ENCODE assay signal across 22 cellular contexts in genomic region chr1:93056649-93057048, GRCh38. TPM values are rescaled to one million over a fixed set of nuclear protein-coding genes. Genes with fewer than 3 reads are reported as not detected.
DNase-seq lines count a peak whose midpoint lies in the region; ATAC-seq, FAIRE-seq and TF ChIP-seq lines count a peak whose summit lies in the region.
"Had no signal": no experiment of that assay in that cellular context is flagged by ENCODE, and none has a peak within 500 bp of the region (broad histone marks: within the 10 kb centered on the region; RNA-seq: fewer than 3 reads in every experiment).

No MANE protein-coding gene starts in this region.

- H3K18ac ChIP-seq in IMR-90 (ENCODE audit: low read depth, low read length) (no peak overlapping the region), H1 (ENCODE audit: extremely low read depth, low read length) (no peak overlapping the region)

- H3K27me3 ChIP-seq in IMR-90 (ENCODE audit: control insufficient read depth, insufficient read depth, low read length) (peaks cover 8% of the 10 kb centered on the region), H1 (replicated peaks in 1 of 4; ENCODE audit: control insufficient read depth in 3 of 4, extremely low read depth in 1 of 4, insufficient read depth in 3 of 4, low read length in 3 of 4) (no peaks in the 10 kb centered on the region), MM.1S (replicated peaks; ENCODE audit: insufficient read depth, low read length) (no peaks in the 10 kb centered on the region)
- H3K27me3 ChIP-seq: BE2C, BLaER1 had no signal

- H3K4ac ChIP-seq in IMR-90 (ENCODE audit: low read depth, low read length) (no peak overlapping the region), H1 (replicated peaks; ENCODE audit: insufficient read length, low read depth, low read length) (no peak overlapping the region)

- no peak overlapping the region for H3K4me2 ChIP-seq in IMR-90 (ENCODE audit: low read depth, low read length)
- no peak overlapping the region for H3K4me2 ChIP-seq in H1 (ENCODE audit: insufficient read depth in 1 of 2, low read depth in 2 of 2, low read length in 2 of 2)
- no peak overlapping the region for H3K4me2 ChIP-seq in MM.1S (ENCODE audit: low read depth, low read length)
- H3K4me2 ChIP-seq: BLaER1 had no signal

- H3K4me1 ChIP-seq in IMR-90 (ENCODE audit: control insufficient read depth, insufficient read depth, low read length) (no peaks in the 10 kb centered on the region), H1 (replicated peaks in 1 of 4; ENCODE audit: control insufficient read depth in 3 of 4, insufficient read depth in 4 of 4, low read length in 3 of 4) (no peaks in the 10 kb centered on the region), MM.1S (ENCODE audit: low read length) (no peaks in the 10 kb centered on the region)
- H3K4me1 ChIP-seq: BE2C, BLaER1 had no signal

- H3K27ac ChIP-seq in IMR-90 (ENCODE audit: insufficient read depth, low read length) (no peak overlapping the region), H1 (ENCODE audit: low read depth, low read length) (no peak overlapping the region), MM.1S (ENCODE audit: low read length) (no peak overlapping the region)
- H3K27ac ChIP-seq: BLaER1 had no signal

- no peak overlapping the region for H3K56ac ChIP-seq in IMR-90 (ENCODE audit: extremely low read depth, insufficient read depth, low read length)
- no peak overlapping the region for H3K56ac ChIP-seq in H1 (replicated peaks; ENCODE audit: insufficient read length, low read depth, low read length)

- H2BK20ac ChIP-seq in IMR-90 (ENCODE audit: low read depth, low read length) (no peak overlapping the region), H1 (ENCODE audit: low read length) (no peak overlapping the region)

- H3K36me3 ChIP-seq in IMR-90 (ENCODE audit: control insufficient read depth, insufficient read depth, low read length) (no peaks in the 10 kb centered on the region), H1 (ENCODE audit: control insufficient read depth in 2 of 4, insufficient read depth in 4 of 4, low read length in 3 of 4) (no peaks in the 10 kb centered on the region), MM.1S (replicated peaks; ENCODE audit: insufficient read depth, low read length) (no peaks in the 10 kb centered on the region)
- H3K36me3 ChIP-seq: BE2C, BLaER1 had no signal

- H2BK5ac ChIP-seq in IMR-90 (ENCODE audit: low read depth, low read length, poor library complexity, severe bottlenecking) (no peak overlapping the region), H1 (ENCODE audit: low read depth, low read length) (no peak overlapping the region)

- H3K9me1 ChIP-seq in IMR-90 (ENCODE audit: insufficient read depth, low read length) = no peaks in the 10 kb centered on the region

- H3K9me2 ChIP-seq in MM.1S (replicated peaks; ENCODE audit: insufficient read depth, low read length) = no peaks in the 10 kb centered on the region

- no peak overlapping the region for H2BK15ac ChIP-seq in IMR-90 (ENCODE audit: low read depth, low read length)
- no peak overlapping the region for H2BK15ac ChIP-seq in H1 (ENCODE audit: low read length)

- TF ChIP-seq CTCF in IMR-90 (conservative IDR thresholded peaks at IDR 0.05; ENCODE audit: low read depth, low read length) = no peak
- TF ChIP-seq CTCF in H1 (IDR thresholded peaks at IDR 0.05; ENCODE audit: control extremely low read depth in 1 of 3, insufficient read depth in 1 of 3, low read depth in 1 of 3, low read length in 3 of 3) = no peak
- TF ChIP-seq CTCF in MM.1S (IDR thresholded peaks at IDR 0.05; ENCODE audit: low read length) = no peak

- no peak overlapping the region for H2BK12ac ChIP-seq in H1 (ENCODE audit: low read depth, low read length)

- H3K9me3 ChIP-seq in IMR-90 (ENCODE audit: control insufficient read depth, insufficient read depth, low read length) = no peaks in the 10 kb centered on the region
- H3K9me3 ChIP-seq in H1 (ENCODE audit: insufficient read depth in 2 of 2, low read depth in 1 of 2, low read length in 1 of 2) = no peaks in the 10 kb centered on the region
- H3K9me3 ChIP-seq in MM.1S (replicated peaks; ENCODE audit: insufficient read depth, low read length) = no peaks in the 10 kb centered on the region
- H3K9me3 ChIP-seq: BE2C, BLaER1 had no signal

- H3K79me1 ChIP-seq in IMR-90 (ENCODE audit: low read depth in 1 of 2, low read length in 2 of 2) = no peaks in the 10 kb centered on the region
- H3K79me1 ChIP-seq in H1 (ENCODE audit: low read depth, low read length) = no peaks in the 10 kb centered on the region

- H4K91ac ChIP-seq in IMR-90 (ENCODE audit: insufficient read depth, low read depth, low read length) (no peak overlapping the region), H1 (replicated peaks; ENCODE audit: insufficient read length, low read length) (no peak overlapping the region)

- H4K8ac ChIP-seq in IMR-90 (ENCODE audit: low read depth in 2 of 2, low read length in 2 of 2) (no peak overlapping the region), H1 (ENCODE audit: extremely low read depth, insufficient read depth, low read length) (no peak overlapping the region)

- POLR2A ChIA-PET in IMR-90 (lab: Charles Lee; ENCODE audit: unreplicated experiment) = no interaction called here
- POLR2A ChIA-PET in H1 (lab: Charles Lee; ENCODE audit: partially characterized antibody) = no interaction called here

- H3K4me3 ChIP-seq in IMR-90 (ENCODE audit: insufficient read depth, low read depth, low read length) (no peak overlapping the region), H1 (ENCODE audit: extremely low read depth in 1 of 4, insufficient read depth in 2 of 4, low read depth in 3 of 4, low read length in 4 of 4) (no peak overlapping the region), MM.1S (ENCODE audit: low read length) (no peak overlapping the region)
- H3K4me3 ChIP-seq: BLaER1, GM12878 had no signal

- dilution Hi-C loops in IMR-90 (cut with HindIII; ENCODE audit: low sequenced_read_pairs, unreplicated experiment) = no loop called here

- H4K20me1 ChIP-seq in IMR-90 (ENCODE audit: insufficient read depth, low read length) (no peaks in the 10 kb centered on the region), H1 (replicated peaks in 1 of 2; ENCODE audit: control insufficient read depth in 1 of 2, insufficient read depth in 2 of 2, low read length in 2 of 2) (peaks cover 2% of the 10 kb centered on the region in 2 experiments), MM.1S (ENCODE audit: insufficient read depth, low read length) (no peaks in the 10 kb centered on the region)
- H4K20me1 ChIP-seq: BLaER1 had no signal

- in situ Hi-C loops in IMR-90 (cut with MboI; ENCODE audit: low sequenced_read_pairs) = no loop called here

- H2AK5ac ChIP-seq in IMR-90 (ENCODE audit: low read depth, low read length) (no peak overlapping the region), H1 (ENCODE audit: low read depth, low read length) (no peak overlapping the region)

- H2AFZ ChIP-seq in IMR-90 (replicated peaks; ENCODE audit: low read length, poor library complexity) (no peak overlapping the region), H1 (ENCODE audit: low read length) (no peak overlapping the region), MM.1S (ENCODE audit: low read length) (no peak overlapping the region)

- H3K79me2 ChIP-seq in H1 (ENCODE audit: control insufficient read depth in 1 of 2, insufficient read depth in 2 of 2, low read length in 2 of 2) = no peaks in the 10 kb centered on the region
- H3K79me2 ChIP-seq in MM.1S (ENCODE audit: low read length) = no peaks in the 10 kb centered on the region

- H2AK9ac ChIP-seq in IMR-90 (replicated peaks; ENCODE audit: low read depth, low read length, poor library complexity) = no peak overlapping the region

- CTCF ChIA-PET in IMR-90 (lab: Yijun Ruan, JAX) (interaction anchor here (0.9 kb wide), 1 partner anchor 8 kb away, joined by 3 read pairs; no protein-coding TSS in a partner anchor), H1 (lab: Charles Lee; ENCODE audit: partially characterized antibody) (interaction anchor here (0.6 to 2.1 kb wide), 8 partner anchors 10 to 470 kb away, joined by 3 to 7 read pairs (median 4); no protein-coding TSS in a partner anchor)

- no peak for TF ChIP-seq RAD21 in IMR-90 (IDR thresholded peaks at IDR 0.05; ENCODE audit: low read length)
- no peak for TF ChIP-seq RAD21 in H1 (IDR thresholded peaks at IDR 0.05 in 1 of 2, conservative IDR thresholded peaks at IDR 0.05 in 1 of 2; ENCODE audit: low read depth in 2 of 2, low read length in 2 of 2)

- H4K5ac ChIP-seq in IMR-90 (ENCODE audit: low read depth, low read length) (no peak overlapping the region), H1 (ENCODE audit: insufficient read length, low read depth, low read length) (no peak overlapping the region)

- no peak for TF ChIP-seq POLR2A in IMR-90 (IDR thresholded peaks at IDR 0.05; ENCODE audit: low read depth, low read length)
- TF ChIP-seq POLR2A in H1 (IDR thresholded peaks at IDR 0.05; ENCODE audit: control extremely low read depth in 1 of 2, low read depth in 2 of 2, low read length in 2 of 2) = no peak

- BruUV-seq in IMR-90 (replicated peaks; lab: Mats Ljungman, UMichigan) = no TSS peak

- H3K14ac ChIP-seq in IMR-90 (replicated peaks; ENCODE audit: low read depth, low read length) = no peak overlapping the region
- no peak overlapping the region for H3K14ac ChIP-seq in H1 (ENCODE audit: insufficient read length)

- DNase-seq in IMR-90 (no peak), H1 (ENCODE audit: low read depth in 1 of 2, low spot score in 2 of 2) (no peak), SKM-1 (lab: John Stamatoyannopoulos, UW; ENCODE audit: unreplicated experiment) (no peak), MM.1S (no peak), epidermal melanocyte (ENCODE audit: insufficient read length, low spot score) (no peak)
- DNase-seq: 8988T; ACHN; BE2C; C1 segment of cervical spinal cord; CD8-positive, alpha-beta memory T cell; COR-L47; DMS 273 treated with DMSO at 0.1 percent for 48 hours; DMS153; DMS53; DMS79; GDM1 had no signal

- intact Hi-C loops in IMR-90 (cut with micrococcal nuclease) = no loop called here

- WGBS in IMR-90 (ENCODE audit: extremely low coverage in 2 of 2, insufficient read length in 1 of 2), 2 experiments = no CpG with 5 or more reads among the region's 2 CpGs
- WGBS in H1 (ENCODE audit: extremely low coverage in 1 of 2, insufficient coverage in 1 of 2, insufficient read length in 1 of 2, insufficient replicate concordance in 2 of 2, low coverage in 1 of 2, low lambda C conversion rate in 2 of 2, missing lambda C conversion rate in 1 of 2), 2 experiments = 93% methylated on average over 2 of the region's 2 CpGs; no CpG with 5 or more reads in 1 of the 2 experiments

- no peak for ATAC-seq in IMR-90 (ENCODE audit: low read depth)

- H3K23me2 ChIP-seq in H1 (ENCODE audit: low read depth, low read length) = no peaks in the 10 kb centered on the region

- H3K9ac ChIP-seq in IMR-90 (ENCODE audit: low read depth, low read length) (no peak overlapping the region), H1 (replicated peaks in 1 of 4; ENCODE audit: extremely low read depth in 1 of 4, low read depth in 3 of 4, low read length in 3 of 4) (no peak overlapping the region), MM.1S (ENCODE audit: low read length) (no peak overlapping the region)
- H3K9ac ChIP-seq: BLaER1 had no signal

- FAIRE-seq in H1 (lab: Jason Lieb, UNC) = no peak
- FAIRE-seq in islet of Langerhans (lab: Jason Lieb, UNC) = peak; percentile 30
- FAIRE-seq: A204.1, GM12892, GM18507 had no signal

- H3F3A ChIP-seq in MM.1S (ENCODE audit: insufficient read depth, low read length) = no peaks in the 10 kb centered on the region

- TF ChIP-seq EP300 in H1 (IDR thresholded peaks at IDR 0.05; ENCODE audit: borderline replicate concordance in 1 of 2, low read depth in 2 of 2, low read length in 2 of 2) = no peak

- no peak overlapping the region for H3K23ac ChIP-seq in IMR-90 (ENCODE audit: low read depth, low read length)
- H3K23ac ChIP-seq in H1 (ENCODE audit: insufficient read length) = no peak overlapping the region

- H2BK120ac ChIP-seq in IMR-90 (ENCODE audit: low read depth, low read length) = no peak overlapping the region
- H2BK120ac ChIP-seq in H1 (replicated peaks; ENCODE audit: low read depth, low read length) = no peak overlapping the region

RNA-seq across cellular contexts. Expression of gene MTF2, which starts 22.4 kb away (rescaled TPM):
- 33.3 and 39.8 TPM in 2 replicates for total RNA-seq in IMR-90 (2012; rRNA removed)
- polyA plus RNA-seq in IMR-90 (2012; rRNA removed) = 9.5 and 10.6 TPM in 2 replicates
- polyA plus RNA-seq in IMR-90 (2012; cell fraction: cytosol; rRNA removed) = 2.1 and 2.5 TPM in 2 replicates
- 1.8 and 10.8 TPM in 2 replicates for polyA plus RNA-seq in IMR-90 (2012; cell fraction: nucleus; rRNA removed; ENCODE audit: low replicate concordance)
- 101 and 102 TPM in 2 replicates for total RNA-seq in H1 (2021; fragmentation: NEBNext Ultra II Directional; extraction: Animal tissue kit (Norgen Biotek cat#: 25700))
- polyA plus RNA-seq in H1 (2011; rRNA removed) = 32.9 and 72.1 TPM in 2 replicates
- polyA plus RNA-seq in H1 (2011; cell fraction: cytosol; rRNA removed) = 72.5 TPM
- polyA plus RNA-seq in H1 (2011; cell fraction: nucleus; rRNA removed) = 62.3 TPM
- polyA plus RNA-seq in H1 (2012, experiment 1 of 2) = 73.4 to 112 TPM (median 81.3 TPM) in 4 replicates
- polyA plus RNA-seq in H1 (2012, experiment 2 of 2) = 4.2 TPM
- 82.2 TPM for polyA plus RNA-seq in H1 (2013, experiment 1 of 2)
- polyA plus RNA-seq in H1 (2013, experiment 2 of 2) = 83.1 TPM
- polyA minus RNA-seq in H1 (2011; rRNA and poly(A)+ RNA removed) = 139 and 186 TPM in 2 replicates
- polyA minus RNA-seq in H1 (2011; cell fraction: cytosol; rRNA and poly(A)+ RNA removed) = 53.3 TPM
- polyA minus RNA-seq in H1 (2011; cell fraction: nucleus; rRNA and poly(A)+ RNA removed) = 149 TPM
